ENCODE assay signal across 8 cellular contexts in genomic region chr17:74202879-74203432, GRCh38. TPM values are rescaled to one million over a fixed set of nuclear protein-coding genes. Genes with fewer than 3 reads are reported as not detected.
DNase-seq lines count a peak whose midpoint lies in the region; ATAC-seq, FAIRE-seq and TF ChIP-seq lines count a peak whose summit lies in the region.

No MANE protein-coding gene starts in this region.

- 29% methylated on average over 19 of the region's 19 CpGs for WGBS in right cardiac atrium

- H3K9me3 Mint-ChIP-seq in activated naive CD4-positive, alpha-beta T cell treated with anti-CD3 and anti-CD28 coated beads, Interleukin-2, amount 50 U/mL, for 24 hours: no peaks in the 10 kb centered on the region
- no peaks in the 10 kb centered on the region for H3K9me3 Mint-ChIP-seq in activated CD4-positive, alpha-beta memory T cell treated with anti-CD3 and anti-CD28 coated beads for 36 hours
- no peaks in the 10 kb centered on the region for H3K9me3 Mint-ChIP-seq in type B pancreatic cell

- CTCF ChIA-PET in activated CD4-positive, alpha-beta memory T cell treated with anti-CD3 and anti-CD28 coated beads for 36 hours (lab: Charles Lee): interaction anchor here (1.0 to 3.6 kb wide), 9 partner anchors 9 to 971 kb away, joined by 3 to 19 read pairs (median 4); partner anchors contain the start of genes BTBD17 and TTYH2

- H3K4me3 ChIP-seq in right cardiac atrium (ENCODE audit: low read length): no peak overlapping the region

- H3K4me1 ChIP-seq in right cardiac atrium (ENCODE audit: control insufficient read depth, insufficient read depth, low read length): no peaks in the 10 kb centered on the region

- H3K27me3 Mint-ChIP-seq in activated naive CD4-positive, alpha-beta T cell treated with anti-CD3 and anti-CD28 coated beads, Interleukin-2, amount 50 U/mL, for 24 hours: peaks cover 2% of the 10 kb centered on the region
- peaks cover 14% of the 10 kb centered on the region for H3K27me3 Mint-ChIP-seq in activated CD4-positive, alpha-beta memory T cell treated with anti-CD3 and anti-CD28 coated beads for 36 hours
- H3K27me3 Mint-ChIP-seq in type B pancreatic cell: peaks cover 19% of the 10 kb centered on the region

- FAIRE-seq in HTR-8/SVneo (lab: Jason Lieb, UNC): no peak

- TF ChIP-seq CTCF in type B pancreatic cell (conservative IDR thresholded peaks at IDR 0.05): no peak

- peaks cover 17% of the 10 kb centered on the region for H3K36me3 Mint-ChIP-seq in activated naive CD4-positive, alpha-beta T cell treated with anti-CD3 and anti-CD28 coated beads, Interleukin-2, amount 50 U/mL, for 24 hours
- peaks cover 37% of the 10 kb centered on the region for H3K36me3 Mint-ChIP-seq in activated CD4-positive, alpha-beta memory T cell treated with anti-CD3 and anti-CD28 coated beads for 36 hours
- H3K36me3 Mint-ChIP-seq in type B pancreatic cell: peaks cover 18% of the 10 kb centered on the region

- H3K27me3 ChIP-seq in right cardiac atrium (ENCODE audit: control insufficient read depth, insufficient read depth): no peaks in the 10 kb centered on the region

- H3K27ac Mint-ChIP-seq in activated naive CD4-positive, alpha-beta T cell treated with anti-CD3 and anti-CD28 coated beads, Interleukin-2, amount 50 U/mL, for 24 hours: peak overlapping the region; percentile 100
- peak overlapping the region; percentile 99 for H3K27ac Mint-ChIP-seq in activated CD4-positive, alpha-beta memory T cell treated with anti-CD3 and anti-CD28 coated beads for 36 hours
- H3K27ac Mint-ChIP-seq in type B pancreatic cell: peak overlapping the region; percentile 99

- peak overlapping the region; percentile 100 for H3K4me3 Mint-ChIP-seq in activated naive CD4-positive, alpha-beta T cell treated with anti-CD3 and anti-CD28 coated beads, Interleukin-2, amount 50 U/mL, for 24 hours
- H3K4me3 Mint-ChIP-seq in activated CD4-positive, alpha-beta memory T cell treated with anti-CD3 and anti-CD28 coated beads for 36 hours: peak overlapping the region; percentile 100
- H3K4me3 Mint-ChIP-seq in type B pancreatic cell: peak overlapping the region; percentile 100

- POLR2A ChIA-PET in activated CD4-positive, alpha-beta memory T cell treated with anti-CD3 and anti-CD28 coated beads for 36 hours (lab: Charles Lee): interaction anchor here (0.7 to 2.3 kb wide), 5 partner anchors 8 to 176 kb away, joined by 3 to 13 read pairs (median 3); partner anchors contain the start of gene TTYH2

- no peak for DNase-seq in activated naive CD4-positive, alpha-beta T cell treated with Interleukin-2 at 50 U/mL for 16 hours
- DNase-seq in activated CD4-positive, alpha-beta memory T cell treated with anti-CD3 and anti-CD28 coated beads for 36 hours: no peak
- DNase-seq in right cardiac atrium (peak in 2 of 3 donors; percentile 32 to 69), type B pancreatic cell (ENCODE audit: extremely low spot score, unreplicated experiment) (no peak), HTR-8/SVneo (ENCODE audit: insufficient read length, low spot score) (no peak)

- ATAC-seq in right cardiac atrium (no peak), GM18867 (IDR thresholded peaks at IDR 0.05; ENCODE audit: unreplicated experiment) (no peak), HG02981 (IDR thresholded peaks at IDR 0.05; ENCODE audit: unreplicated experiment) (no peak)

- H3K27ac ChIP-seq in right cardiac atrium (ENCODE audit: low read length): no peak overlapping the region

- H3K4me1 Mint-ChIP-seq in activated naive CD4-positive, alpha-beta T cell treated with anti-CD3 and anti-CD28 coated beads, Interleukin-2, amount 50 U/mL, for 24 hours: peaks cover 33% of the 10 kb centered on the region
- peaks cover 38% of the 10 kb centered on the region for H3K4me1 Mint-ChIP-seq in activated CD4-positive, alpha-beta memory T cell treated with anti-CD3 and anti-CD28 coated beads for 36 hours (ENCODE audit: low read depth)
- peaks cover 30% of the 10 kb centered on the region for H3K4me1 Mint-ChIP-seq in type B pancreatic cell (ENCODE audit: unreplicated experiment)

- intact Hi-C loops in activated CD4-positive, alpha-beta memory T cell treated with anti-CD3 and anti-CD28 coated beads for 36 hours (cut with micrococcal nuclease): loop anchor here (1.0 kb wide), 1 partner anchor 10 kb away; the partner anchor contains the start of gene TTYH2
- intact Hi-C loops in right cardiac atrium (cut with DNase I): no loop called here

- no peaks in the 10 kb centered on the region for H3K9me3 ChIP-seq in right cardiac atrium (ENCODE audit: control insufficient read depth, low read length)

RNA-seq across cellular contexts. Expression of gene RPL38, which starts 0.5 kb away (rescaled TPM):
- total RNA-seq in activated CD4-positive, alpha-beta memory T cell treated with anti-CD3 and anti-CD28 coated beads for 36 hours: 1,000 to 10,000 TPM; 1,460 to 1,580 TPM
- total RNA-seq in right cardiac atrium (100 to 1,000 TPM; 647 to 821 (median 732) TPM), type B pancreatic cell (ENCODE audit: low replicate concordance) (1,028 and 1,111 TPM in 2 replicates)
- 1,420 TPM for polyA plus RNA-seq in right cardiac atrium

RNA-seq across cellular contexts. Expression of gene TTYH2, which starts 10.4 kb away (rescaled TPM):
- 1 to 10 TPM; 7.6 to 7.9 TPM for total RNA-seq in activated CD4-positive, alpha-beta memory T cell treated with anti-CD3 and anti-CD28 coated beads for 36 hours
- total RNA-seq in right cardiac atrium: 10 to 100 TPM; 16.7 to 30.4 (median 24.9) TPM
- 15.5 TPM for polyA plus RNA-seq in right cardiac atrium
- total RNA-seq in type B pancreatic cell (ENCODE audit: low replicate concordance): 2.2 and 12.4 TPM in 2 replicates

Comparison
In these comparisons a context has a peak if more than half of its experiments do, and no peak if none do; other contexts are left out.
1. DNase-seq: peak in right cardiac atrium (2 of 3); none in activated naive CD4-positive, alpha-beta T cell treated with Interleukin-2 at 50 U/mL for 16 hours (single experiment), activated CD4-positive, alpha-beta memory T cell treated with anti-CD3 and anti-CD28 coated beads for 36 hours (single experiment), type B pancreatic cell (single experiment) and HTR-8/SVneo (single experiment).
2. Peak in every context shown above with its lines, with median percentiles within 50 percentile points of each other: H3K27ac Mint-ChIP-seq and H3K4me3 Mint-ChIP-seq.